In the genomic region with DNA sequence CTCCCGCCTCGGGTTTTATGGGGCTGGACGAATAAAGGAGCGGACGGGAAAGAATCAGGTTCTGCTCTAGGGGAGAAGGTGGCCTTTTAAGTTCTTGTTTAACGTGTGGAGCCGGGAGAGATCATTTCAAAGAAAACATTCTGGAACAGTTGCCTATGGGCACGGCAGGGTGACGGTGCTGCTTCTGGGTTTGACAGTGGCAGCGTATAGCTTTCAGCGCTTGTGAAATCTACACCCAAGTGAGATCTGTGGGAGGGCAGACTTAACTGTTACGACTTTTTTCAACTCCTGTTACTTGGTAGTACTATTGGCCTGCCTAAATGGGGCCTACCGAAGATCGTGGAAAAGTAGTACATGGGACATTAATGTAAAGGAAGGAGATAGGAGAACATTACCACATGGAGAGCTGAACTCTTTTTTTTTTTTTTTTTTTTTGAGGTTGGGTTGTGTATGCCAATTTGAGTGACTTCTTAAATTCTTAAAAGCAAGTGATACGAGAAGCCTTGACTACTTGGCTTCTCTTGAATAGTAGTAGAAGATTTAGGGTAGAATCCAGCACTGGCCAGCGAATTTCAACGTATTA, we compare ENCODE assay signal across 1 cellular context.
TF ChIP-seq lines count a peak whose summit lies in the region.

No MANE protein-coding gene starts in this region.

TF ChIP-seq in endothelial cell of umbilical vein, 7 proteins besides CTCF, POLR2A, EP300 and RAD21:
- no peak for TF ChIP-seq FOS (IDR thresholded peaks at IDR 0.05; ENCODE audit: borderline replicate concordance, insufficient read depth, low read length)
- TF ChIP-seq EZH2 (IDR thresholded peaks at IDR 0.05; ENCODE audit: borderline replicate concordance, low read depth, low read length, severe bottlenecking), result no peak
- TF ChIP-seq MYC (IDR thresholded peaks at IDR 0.05; ENCODE audit: low read depth, low read length), result no peak
- no peak for TF ChIP-seq GATA2 (IDR thresholded peaks at IDR 0.05; ENCODE audit: insufficient read depth, insufficient read length, low read depth, low read length)
- TF ChIP-seq JUN (IDR thresholded peaks at IDR 0.05; ENCODE audit: borderline replicate concordance, insufficient read depth, insufficient read length, low read depth), result no peak
- TF ChIP-seq, protein P1, sequence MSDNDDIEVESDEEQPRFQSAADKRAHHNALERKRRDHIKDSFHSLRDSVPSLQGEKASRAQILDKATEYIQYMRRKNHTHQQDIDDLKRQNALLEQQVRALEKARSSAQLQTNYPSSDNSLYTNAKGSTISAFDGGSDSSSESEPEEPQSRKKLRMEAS (IDR thresholded peaks at IDR 0.05; ENCODE audit: insufficient read depth, insufficient read length), result no peak
- TF ChIP-seq POLR2AphosphoS5 (IDR thresholded peaks at IDR 0.05; ENCODE audit: insufficient read depth, low read depth, low read length), result no peak
